In the genomic region with DNA sequence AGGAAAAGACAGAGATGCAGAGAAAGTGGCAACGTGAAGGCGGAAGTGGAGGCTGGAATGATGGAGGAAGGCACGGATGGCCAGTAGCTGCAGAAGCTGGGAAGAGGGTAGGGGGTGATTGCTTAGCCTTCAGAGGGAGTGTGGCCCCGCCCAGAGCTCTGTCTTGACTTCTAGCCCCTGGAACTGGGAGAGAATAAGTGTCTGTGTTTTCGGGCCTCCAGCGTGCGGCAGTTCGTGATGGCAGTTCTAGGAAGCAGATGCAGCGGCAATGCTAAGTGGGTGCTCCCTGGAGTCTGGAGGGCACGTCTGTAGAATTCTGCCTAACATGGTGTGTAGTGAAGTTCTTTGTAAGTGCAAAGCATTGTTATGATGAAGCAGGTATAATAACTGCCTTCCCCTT, we compare ENCODE assay signal across 17 cellular contexts.
DNase-seq lines count a peak whose midpoint lies in the region; FAIRE-seq and TF ChIP-seq lines count a peak whose summit lies in the region.
"Had no signal": no experiment of that assay in that cellular context is flagged by ENCODE, and none has a peak within 500 bp of the region (broad histone marks: within the 10 kb centered on the region; RNA-seq: fewer than 3 reads in every experiment).

No MANE protein-coding gene starts in this region.

- H3K4me3 Mint-ChIP-seq in type B pancreatic cell, result no peak overlapping the region
- H3K4me3 Mint-ChIP-seq: CD8-positive, alpha-beta memory T cell had no signal

- DNase-seq in NCI-H748 (lab: John Stamatoyannopoulos, UW; ENCODE audit: unreplicated experiment) (peak; percentile 47), NCI-H748 treated with DMSO at 0.1 percent for 48 hours (lab: John Stamatoyannopoulos, UW) (no peak), cardiac septum (ENCODE audit: low spot score) (peak; percentile 46), right atrium auricular region (ENCODE audit: low spot score) (no peak), type B pancreatic cell (ENCODE audit: extremely low spot score, unreplicated experiment) (peak; percentile 20), HuH-7 (ENCODE audit: low spot score) (no peak), HTR-8/SVneo (ENCODE audit: insufficient read length, low spot score) (no peak)
- DNase-seq: 8988T; AML-193; CD8-positive, alpha-beta memory T cell; DMS79; GM23248; IMR-90 had no signal

- H3K36me3 Mint-ChIP-seq in type B pancreatic cell, result no peaks in the 10 kb centered on the region

- no peaks in the 10 kb centered on the region for H3K27me3 ChIP-seq in right atrium auricular region
- H3K27me3 ChIP-seq: BLaER1 had no signal

- no peak overlapping the region for H3K4me3 ChIP-seq in right atrium auricular region
- H3K4me3 ChIP-seq: BLaER1, GM12878, GM23248 had no signal

- H3K27ac Mint-ChIP-seq in type B pancreatic cell, result no peak overlapping the region
- H3K27ac Mint-ChIP-seq: CD8-positive, alpha-beta memory T cell had no signal

- H3K9me3 Mint-ChIP-seq in type B pancreatic cell, result no peaks in the 10 kb centered on the region

- intact Hi-C loops in cardiac septum (cut with DNase I), result no loop called here

- H3K4me1 ChIP-seq in right atrium auricular region, result peaks cover 0 to 21% of the 10 kb centered on the region in 2 donors

- no peaks in the 10 kb centered on the region for H3K9me3 ChIP-seq in right atrium auricular region
- H3K9me3 ChIP-seq: BLaER1 had no signal

- no peak overlapping the region for H3K27ac ChIP-seq in right atrium auricular region
- H3K27ac ChIP-seq: BLaER1, GM23248 had no signal

- H3K4me1 Mint-ChIP-seq in type B pancreatic cell (ENCODE audit: unreplicated experiment), result peaks cover 8% of the 10 kb centered on the region
- H3K4me1 Mint-ChIP-seq: CD8-positive, alpha-beta memory T cell had no signal

- no peaks in the 10 kb centered on the region for H3K36me3 ChIP-seq in right atrium auricular region
- H3K36me3 ChIP-seq: BLaER1 had no signal

- TF ChIP-seq CTCF in right atrium auricular region (IDR thresholded peaks at IDR 0.05), result no peak
- no peak for TF ChIP-seq CTCF in type B pancreatic cell (conservative IDR thresholded peaks at IDR 0.05)

- FAIRE-seq in HTR-8/SVneo (lab: Jason Lieb, UNC), result no peak
- FAIRE-seq: GM12878, GM18507, H54 had no signal

- peaks cover 32% of the 10 kb centered on the region for H3K27me3 Mint-ChIP-seq in type B pancreatic cell

Comparison
In these comparisons a context has a peak if more than half of its experiments do, and no peak if none do; other contexts are left out.
1. DNase-seq: peak in NCI-H748 (single experiment), cardiac septum (single experiment) and type B pancreatic cell (single experiment); none in NCI-H748 treated with DMSO at 0.1 percent for 48 hours (single experiment), right atrium auricular region (single experiment), HuH-7 (single experiment) and HTR-8/SVneo (single experiment).